35 cellular contexts compared by ENCODE assay signal in the genomic region with DNA sequence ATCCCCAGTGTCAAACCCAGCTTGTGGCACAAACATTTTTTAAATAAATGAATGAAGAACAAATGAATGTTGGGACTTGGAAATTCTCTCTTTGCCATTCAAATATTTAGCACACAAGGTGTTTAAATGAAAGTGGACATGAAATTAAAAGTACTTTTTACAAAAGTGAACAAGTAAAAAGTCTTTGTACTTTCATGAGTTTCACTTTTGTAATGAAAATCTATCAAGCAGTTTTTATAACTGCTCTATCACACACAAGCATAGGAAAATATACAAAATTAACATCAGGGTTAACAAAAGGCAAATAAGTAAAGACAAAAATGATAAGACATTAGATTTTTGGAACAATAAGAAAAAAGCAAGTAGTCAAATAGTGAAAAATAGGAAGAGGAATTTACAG.
DNase-seq lines count a peak whose midpoint lies in the region; ATAC-seq, FAIRE-seq and TF ChIP-seq lines count a peak whose summit lies in the region.
"Had no signal": no experiment of that assay in that cellular context is flagged by ENCODE, and none has a peak within 500 bp of the region (broad histone marks: within the 10 kb centered on the region; RNA-seq: fewer than 3 reads in every experiment).

No MANE protein-coding gene starts in this region.

- H3K27me3 Mint-ChIP-seq in activated T-cell treated with anti-CD3 and anti-CD28 coated beads, Interleukin-2, amount 50 U/mL, for 72 hours (ENCODE audit: low read depth): peaks cover 7% of the 10 kb centered on the region
- H3K27me3 Mint-ChIP-seq: B cell had no signal

- DNase-seq in activated T-cell treated with anti-CD3 and anti-CD28 coated beads, Interleukin-2, amount 50 U/mL, for 72 hours: no peak
- no peak for DNase-seq in activated T-cell treated with anti-CD3 and anti-CD28 coated beads for 4 hours
- DNase-seq in frontal cortex (ENCODE audit: low spot score in 2 of 2): no peak
- DNase-seq: 8988T; ACHN; AML-193; BE2C; C1 segment of cervical spinal cord; Caco-2; Calu3; CD4-positive, alpha-beta memory T cell; CD4-positive, alpha-beta T cell; CD4-positive, CD25-positive, alpha-beta regulatory T cell; CD8-positive, alpha-beta memory T cell; CD8-positive, alpha-beta T cell; COR-L47; DMS 273 treated with DMSO at 0.1 percent for 48 hours; DMS153; DMS53; DMS79; DMS79 treated with DMSO at 0.1 percent for 48 hours; DND-41; EL had no signal

- no peak overlapping the region for H3K4me3 Mint-ChIP-seq in activated T-cell treated with anti-CD3 and anti-CD28 coated beads, Interleukin-2, amount 50 U/mL, for 72 hours
- H3K4me3 Mint-ChIP-seq: B cell; CD14-positive monocyte; CD4-positive, alpha-beta memory T cell; CD4-positive, alpha-beta T cell; CD4-positive, CD25-positive, alpha-beta regulatory T cell; CD8-positive, alpha-beta memory T cell; CD8-positive, alpha-beta T cell had no signal

- POLR2A ChIA-PET in HEK293 (lab: Yijun Ruan, JAX): no interaction called here

- H3K4me3 ChIP-seq in HEK293 (ENCODE audit: low read depth, low read length): no peak overlapping the region
- H3K4me3 ChIP-seq: A549; BLaER1; BLaER1 treated with 17β-estradiol and CSF1 and Interleukin-3, amounts not matched to agents 10 nM and 100 nM had no signal

- H3K27ac Mint-ChIP-seq in activated T-cell treated with anti-CD3 and anti-CD28 coated beads, Interleukin-2, amount 50 U/mL, for 72 hours: peak overlapping the region; percentile 64
- H3K27ac Mint-ChIP-seq: B cell; CD14-positive monocyte; CD4-positive, alpha-beta memory T cell; CD4-positive, alpha-beta T cell; CD4-positive, CD25-positive, alpha-beta regulatory T cell; CD8-positive, alpha-beta memory T cell; CD8-positive, alpha-beta T cell had no signal

- H3K36me3 ChIP-seq in HEK293 (ENCODE audit: control insufficient read depth in 2 of 2, insufficient read depth in 1 of 2, low read length in 2 of 2): no peaks in the 10 kb centered on the region
- H3K36me3 ChIP-seq: BE2C; BLaER1; BLaER1 treated with 17β-estradiol and CSF1 and Interleukin-3, amounts not matched to agents 10 nM and 100 nM had no signal

- H3K4me1 Mint-ChIP-seq in activated T-cell treated with anti-CD3 and anti-CD28 coated beads, Interleukin-2, amount 50 U/mL, for 72 hours (ENCODE audit: low read depth): no peaks in the 10 kb centered on the region
- H3K4me1 Mint-ChIP-seq: B cell; CD14-positive monocyte; CD4-positive, alpha-beta memory T cell; CD4-positive, CD25-positive, alpha-beta regulatory T cell; CD8-positive, alpha-beta memory T cell had no signal

- H3K36me3 Mint-ChIP-seq in activated T-cell treated with anti-CD3 and anti-CD28 coated beads, Interleukin-2, amount 50 U/mL, for 72 hours (ENCODE audit: insufficient read depth in 2 of 2): no peaks in the 10 kb centered on the region
- H3K36me3 Mint-ChIP-seq: CD14-positive monocyte; CD4-positive, alpha-beta memory T cell; CD4-positive, CD25-positive, alpha-beta regulatory T cell; CD8-positive, alpha-beta memory T cell; CD8-positive, alpha-beta T cell had no signal

- TF ChIP-seq CTCF in HEK293 (tag by site-specific recombination; IDR thresholded peaks at IDR 0.05): no peak

- CTCF ChIA-PET in HEK293 (lab: Yijun Ruan, JAX): no interaction called here

- FAIRE-seq in frontal cortex (lab: Jason Lieb, UNC): peak; percentile 42
- FAIRE-seq: A204.1, A549, D721Med had no signal

- no peaks in the 10 kb centered on the region for H3K4me1 ChIP-seq in HEK293 (ENCODE audit: control insufficient read depth, insufficient read depth, low read length)
- H3K4me1 ChIP-seq: A549; BE2C; BLaER1; BLaER1 treated with 17β-estradiol and CSF1 and Interleukin-3, amounts not matched to agents 10 nM and 100 nM; Caco-2 had no signal

- H3K9me3 ChIP-seq in HEK293 (ENCODE audit: control insufficient read depth, insufficient read depth, low read depth, low read length): no peaks in the 10 kb centered on the region
- H3K9me3 ChIP-seq: A549; BE2C; BLaER1; BLaER1 treated with 17β-estradiol and CSF1 and Interleukin-3, amounts not matched to agents 10 nM and 100 nM; Caco-2 had no signal

- ATAC-seq in activated T-cell treated with anti-CD3 and anti-CD28 coated beads, Interleukin-2, amount 50 U/mL, for 72 hours (replicated peaks in 1 of 2): no peak
- ATAC-seq in HG02623 (IDR thresholded peaks at IDR 0.05; ENCODE audit: unreplicated experiment) (no peak), GM18498 (IDR thresholded peaks at IDR 0.05; ENCODE audit: unreplicated experiment) (no peak)
- ATAC-seq: A549; CD8-positive, alpha-beta T cell had no signal

- no peak overlapping the region for H3K27ac ChIP-seq in HEK293 (ENCODE audit: extremely low read depth, low read depth, low read length)
- H3K27ac ChIP-seq: 22Rv1; A549; BLaER1; BLaER1 treated with 17β-estradiol and CSF1 and Interleukin-3, amounts not matched to agents 10 nM and 100 nM; C4-2B had no signal

- no peaks in the 10 kb centered on the region for H3K9me3 Mint-ChIP-seq in activated T-cell treated with anti-CD3 and anti-CD28 coated beads, Interleukin-2, amount 50 U/mL, for 72 hours
- H3K9me3 Mint-ChIP-seq: CD4-positive, alpha-beta memory T cell; CD4-positive, alpha-beta T cell; CD8-positive, alpha-beta memory T cell; CD8-positive, alpha-beta T cell had no signal

TF ChIP-seq in HEK293, 187 proteins besides CTCF, POLR2A, EP300 and RAD21:
- TF ChIP-seq PRDM1 (tag by site-specific recombination; IDR thresholded peaks at IDR 0.05) (peak; percentile 92), KLF7 (tag by site-specific recombination; IDR thresholded peaks at IDR 0.05; ENCODE audit: borderline replicate concordance) (no peak)
- TF ChIP-seq, protein P1, sequence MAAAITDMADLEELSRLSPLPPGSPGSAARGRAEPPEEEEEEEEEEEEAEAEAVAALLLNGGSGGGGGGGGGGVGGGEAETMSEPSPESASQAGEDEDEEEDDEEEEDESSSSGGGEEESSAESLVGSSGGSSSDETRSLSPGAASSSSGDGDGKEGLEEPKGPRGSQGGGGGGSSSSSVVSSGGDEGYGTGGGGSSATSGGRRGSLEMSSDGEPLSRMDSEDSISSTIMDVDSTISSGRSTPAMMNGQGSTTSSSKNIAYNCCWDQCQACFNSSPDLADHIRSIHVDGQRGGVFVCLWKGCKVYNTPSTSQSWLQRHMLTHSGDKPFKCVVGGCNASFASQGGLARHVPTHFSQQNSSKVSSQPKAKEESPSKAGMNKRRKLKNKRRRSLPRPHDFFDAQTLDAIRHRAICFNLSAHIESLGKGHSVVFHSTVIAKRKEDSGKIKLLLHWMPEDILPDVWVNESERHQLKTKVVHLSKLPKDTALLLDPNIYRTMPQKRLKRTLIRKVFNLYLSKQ (tag by site-specific recombination; IDR thresholded peaks at IDR 0.05; ENCODE audit: borderline replicate concordance): no peak
